ENCODE assay signal across 24 cellular contexts in genomic region chr1:154582885-154583284, GRCh38. TPM values are rescaled to one million over a fixed set of nuclear protein-coding genes. Genes with fewer than 3 reads are reported as not detected.
"Had no signal": no experiment of that assay in that cellular context is flagged by ENCODE, and none has a peak within 500 bp of the region (broad histone marks: within the 10 kb centered on the region; RNA-seq: fewer than 3 reads in every experiment).

No MANE protein-coding gene starts in this region.

- H3K9me3 ChIP-seq: heart right ventricle, ovary, suprapubic skin, thyroid gland had no signal

- H3K27me3 ChIP-seq: dorsolateral prefrontal cortex, heart right ventricle, ovary, suprapubic skin, thyroid gland had no signal

- H3K4me1 ChIP-seq: thyroid gland had no signal

- H3K4me3 ChIP-seq: dorsolateral prefrontal cortex, heart right ventricle, ovary, skin epidermis, suprapubic skin, thyroid gland had no signal

- H3K36me3 ChIP-seq: ovary had no signal

- FAIRE-seq: frontal cortex, islet of Langerhans, urothelium cell line had no signal

- ATAC-seq: esophagus mucosa; heart right ventricle; naive thymus-derived CD8-positive, alpha-beta T cell; sciatic nerve; stimulated activated naive CD8-positive, alpha-beta T cell treated with anti-CD3 and anti-CD28 coated beads, Interleukin-15, Interleukin-2, amounts not matched to agents 100 U/mL and 50 U/mL, for 24 hours had no signal

- DNase-seq: cortex of kidney; dorsolateral prefrontal cortex; effector CD8-positive, alpha-beta T cell; heart right ventricle; hypothalamus; kidney glomerular epithelial cell; mammary epithelial cell; ovary; retina; stimulated activated CD4-positive, alpha-beta T cell treated with anti-CD3 and anti-CD28 coated beads, Interleukin-2, amount 100 ng/mL, for 24 hours; stimulated activated CD4-positive, alpha-beta T cell treated with anti-CD3 and anti-CD28 coated beads, Interleukin-4, amount 100 ng/mL, for 4 hours; stimulated activated naive CD8-positive, alpha-beta T cell treated with anti-CD3 and anti-CD28 coated beads, Interleukin-15, Interleukin-2, amounts not matched to agents 100 U/mL and 50 U/mL, for 24 hours; thyroid gland had no signal

- H3K27ac ChIP-seq: heart right ventricle, ovary, skin epidermis, suprapubic skin, thyroid gland had no signal

RNA-seq across cellular contexts. Expression of gene CHRNB2, which starts 15.3 kb away (rescaled TPM):
- total RNA-seq: fibroblast of lung; mesenteric fat pad; mononuclear cell; naive thymus-derived CD8-positive, alpha-beta T cell had no signal
